Comparison of ENCODE assay signal across 33 cellular contexts in genomic region chr5:81675420-81675819, GRCh38.
DNase-seq lines count a peak whose midpoint lies in the region; ATAC-seq, FAIRE-seq and TF ChIP-seq lines count a peak whose summit lies in the region.
"Had no signal": no experiment of that assay in that cellular context is flagged by ENCODE, and none has a peak within 500 bp of the region (broad histone marks: within the 10 kb centered on the region; RNA-seq: fewer than 3 reads in every experiment).

No MANE protein-coding gene starts in this region.

- H3K27ac ChIP-seq in GM23338 (ENCODE audit: low read depth) (no peak overlapping the region), K562 (ENCODE audit: extremely low read depth, low read depth, low read length) (no peak overlapping the region), osteoblast (ENCODE audit: low read depth, low read length) (no peak overlapping the region)
- H3K27ac ChIP-seq: 22Rv1; A549; BLaER1; BLaER1 treated with 17β-estradiol and CSF1 and Interleukin-3, amounts not matched to agents 10 nM and 100 nM; C4-2B had no signal

- H4K20me1 ChIP-seq in GM23338 (replicated peaks; ENCODE audit: insufficient read depth): no peaks in the 10 kb centered on the region
- H4K20me1 ChIP-seq in K562 (replicated peaks; ENCODE audit: control insufficient read depth, insufficient read depth, low read length): no peaks in the 10 kb centered on the region
- peaks cover 9% of the 10 kb centered on the region for H4K20me1 ChIP-seq in osteoblast (ENCODE audit: insufficient read depth, low read length)

- TF ChIP-seq RAD21 in K562 (CRISPR knock-in tag; conservative IDR thresholded peaks at IDR 0.05 in 1 of 2, IDR thresholded peaks at IDR 0.05 in 1 of 2): no peak

- DNase-seq in GM23338 (ENCODE audit: low spot score): no peak
- DNase-seq in K562 (ENCODE audit: extremely low read depth in 1 of 4, low spot score in 3 of 4): no peak
- DNase-seq in osteoblast (ENCODE audit: insufficient read length, low spot score, missing footprints): peak; percentile 54
- no peak for DNase-seq in NCI-H187 (lab: John Stamatoyannopoulos, UW)
- DNase-seq in putamen (ENCODE audit: low spot score): no peak
- DNase-seq in stimulated activated naive CD4-positive, alpha-beta T cell (lab: John Stamatoyannopoulos, UW): no peak
- DNase-seq: 8988T; ACHN; AML-193; BE2C; C1 segment of cervical spinal cord; Caco-2; Calu3; CD4-positive, alpha-beta memory T cell; CD4-positive, alpha-beta T cell; CD4-positive, CD25-positive, alpha-beta regulatory T cell; CD8-positive, alpha-beta memory T cell; CD8-positive, alpha-beta T cell; COR-L47; DMS 273 treated with DMSO at 0.1 percent for 48 hours; DMS153; DMS53; DND-41; EL had no signal

- TF ChIP-seq CTCF in GM23338 (conservative IDR thresholded peaks at IDR 0.05; ENCODE audit: low read depth in 2 of 2) (no peak), K562 (IDR thresholded peaks at IDR 0.05 in 2 of 3, conservative IDR thresholded peaks at IDR 0.05 in 1 of 3; ENCODE audit: insufficient read depth in 2 of 3, low read depth in 1 of 3, low read length in 3 of 3) (no peak), osteoblast (IDR thresholded peaks at IDR 0.05; ENCODE audit: extremely low read depth, low read depth, low read length) (no peak)

- H3K4me3 ChIP-seq in GM23338 (no peak overlapping the region), K562 (no peak overlapping the region), osteoblast (ENCODE audit: insufficient read depth, low read length) (no peak overlapping the region)
- H3K4me3 ChIP-seq: A549; BLaER1; BLaER1 treated with 17β-estradiol and CSF1 and Interleukin-3, amounts not matched to agents 10 nM and 100 nM had no signal

- CTCF ChIA-PET in K562 (lab: Yijun Ruan, JAX; ENCODE audit: low intra/inter-chr PET ratio): no interaction called here

- POLR2A ChIA-PET in K562 (lab: Yijun Ruan, JAX): no interaction called here

- intact Hi-C loops in K562 (cut with micrococcal nuclease): no loop called here

- FAIRE-seq in K562 (lab: Jason Lieb, UNC): no peak
- FAIRE-seq: A204.1, A549, D721Med had no signal

- H3K79me2 ChIP-seq in GM23338 (replicated peaks; ENCODE audit: insufficient read depth) (no peaks in the 10 kb centered on the region), K562 (ENCODE audit: control insufficient read depth, insufficient read depth, low read length) (peaks cover 24% of the 10 kb centered on the region), osteoblast (ENCODE audit: insufficient read depth, low read length) (peaks cover 13% of the 10 kb centered on the region)

- no peaks in the 10 kb centered on the region for H3K27me3 Mint-ChIP-seq in GM23338 (ENCODE audit: insufficient read depth, low read depth, poor library complexity)
- H3K27me3 Mint-ChIP-seq: B cell; CD4-positive, alpha-beta memory T cell; CD4-positive, alpha-beta T cell; CD4-positive, CD25-positive, alpha-beta regulatory T cell; CD8-positive, alpha-beta memory T cell had no signal

- TF ChIP-seq POLR2A in K562 (conservative IDR thresholded peaks at IDR 0.05): no peak

- no peaks in the 10 kb centered on the region for H3K9me2 ChIP-seq in GM23338 (ENCODE audit: insufficient read depth)

- H3K36me3 ChIP-seq in GM23338 (ENCODE audit: insufficient read depth): no peaks in the 10 kb centered on the region
- H3K36me3 ChIP-seq in K562 (ENCODE audit: control insufficient read depth, insufficient read depth, low read length): no peaks in the 10 kb centered on the region
- H3K36me3 ChIP-seq in osteoblast (ENCODE audit: insufficient read depth, low read length): no peaks in the 10 kb centered on the region
- H3K36me3 ChIP-seq: BE2C had no signal

- 0 out of 2 replicates have a peak overlapping the region, but pooled peaks have one; percentile 2 for H3K27ac Mint-ChIP-seq in GM23338
- H3K27ac Mint-ChIP-seq: B cell; CD14-positive monocyte; CD4-positive, alpha-beta memory T cell; CD4-positive, alpha-beta T cell; CD8-positive, alpha-beta memory T cell; CD8-positive, alpha-beta T cell had no signal

- H3K9me1 ChIP-seq in K562 (ENCODE audit: control insufficient read depth, insufficient read depth, low read length): no peaks in the 10 kb centered on the region

- H3K4me2 ChIP-seq in GM23338: no peak overlapping the region
- H3K4me2 ChIP-seq in K562 (ENCODE audit: insufficient read depth, low read length): no peak overlapping the region
- no peak overlapping the region for H3K4me2 ChIP-seq in osteoblast (ENCODE audit: insufficient read depth, low read length)
- H3K4me2 ChIP-seq: A549; BLaER1; BLaER1 treated with 17β-estradiol and CSF1 and Interleukin-3, amounts not matched to agents 10 nM and 100 nM had no signal

- WGBS in K562 (ENCODE audit: insufficient coverage, low coverage, missing lambda C conversion rate): 62% methylated on average over 3 of the region's 3 CpGs

- H3K9me3 Mint-ChIP-seq in GM23338: peaks cover 5% of the 10 kb centered on the region; the same call in 2 of the 3 replicates
- H3K9me3 Mint-ChIP-seq: CD4-positive, alpha-beta T cell; CD8-positive, alpha-beta T cell had no signal

- H2AFZ ChIP-seq in GM23338 (no peak overlapping the region), K562 (ENCODE audit: low read depth, low read length) (no peak overlapping the region), osteoblast (ENCODE audit: low read length) (no peak overlapping the region)

- no peaks in the 10 kb centered on the region for H3K27me3 ChIP-seq in GM23338 (ENCODE audit: insufficient read depth)
- no peaks in the 10 kb centered on the region for H3K27me3 ChIP-seq in K562 (ENCODE audit: control insufficient read depth in 2 of 2, insufficient read depth in 2 of 2, low read length in 2 of 2)
- no peaks in the 10 kb centered on the region for H3K27me3 ChIP-seq in osteoblast (ENCODE audit: insufficient read depth, low read length)
- H3K27me3 ChIP-seq: BE2C; BLaER1; BLaER1 treated with 17β-estradiol and CSF1 and Interleukin-3, amounts not matched to agents 10 nM and 100 nM had no signal

- no peak overlapping the region for H3K4me3 Mint-ChIP-seq in GM23338
- H3K4me3 Mint-ChIP-seq: B cell; CD14-positive monocyte; CD4-positive, alpha-beta memory T cell; CD4-positive, alpha-beta T cell; CD4-positive, CD25-positive, alpha-beta regulatory T cell; CD8-positive, alpha-beta memory T cell; CD8-positive, alpha-beta T cell had no signal

- no peak overlapping the region for H3K9ac ChIP-seq in K562 (ENCODE audit: insufficient read depth in 1 of 2, low read depth in 2 of 2, low read length in 2 of 2)
- H3K9ac ChIP-seq: BLaER1; BLaER1 treated with 17β-estradiol and CSF1 and Interleukin-3, amounts not matched to agents 10 nM and 100 nM had no signal

- no peak for ATAC-seq in GM23338
- ATAC-seq in K562: no peak
- ATAC-seq: A549; CD8-positive, alpha-beta T cell had no signal

- no peaks in the 10 kb centered on the region for H3K4me1 ChIP-seq in GM23338 (ENCODE audit: insufficient read depth)
- H3K4me1 ChIP-seq in K562 (replicated peaks in 1 of 2; ENCODE audit: control insufficient read depth in 2 of 2, insufficient read depth in 2 of 2, low read length in 2 of 2): no peaks in the 10 kb centered on the region
- no peaks in the 10 kb centered on the region for H3K4me1 ChIP-seq in osteoblast (ENCODE audit: insufficient read depth, low read length)
- H3K4me1 ChIP-seq: A549; BE2C; BLaER1; BLaER1 treated with 17β-estradiol and CSF1 and Interleukin-3, amounts not matched to agents 10 nM and 100 nM; Caco-2 had no signal

- no peak for TF ChIP-seq EP300 in K562 (IDR thresholded peaks at IDR 0.05; ENCODE audit: low read length)

- H3K9me3 ChIP-seq in K562 (replicated peaks; ENCODE audit: control insufficient read depth, insufficient read depth, low read depth, low read length) (no peaks in the 10 kb centered on the region), osteoblast (ENCODE audit: low read depth, low read length) (no peaks in the 10 kb centered on the region)
- H3K9me3 ChIP-seq: A549, BE2C, Caco-2 had no signal

- BruUV-seq in K562 (replicated peaks; lab: Mats Ljungman, UMichigan): no TSS peak

- in situ Hi-C loops in K562 (cut with MboI): no loop called here

- no peaks in the 10 kb centered on the region for H3F3A ChIP-seq in GM23338 (replicated peaks; ENCODE audit: low read depth)

- peaks cover 5% of the 10 kb centered on the region; the same call in 2 of the 3 replicates for H3K36me3 Mint-ChIP-seq in GM23338 (ENCODE audit: low read depth)

- H3K4me1 Mint-ChIP-seq in GM23338: no peaks in the 10 kb centered on the region
- H3K4me1 Mint-ChIP-seq: CD14-positive monocyte had no signal

TF ChIP-seq in GM23338, 12 proteins besides CTCF, POLR2A, EP300 and RAD21 (continues in another document):
- TF ChIP-seq EZH2phosphoT487 (IDR thresholded peaks at IDR 0.05; ENCODE audit: unreplicated experiment): no peak
- TF ChIP-seq ZNF331 (CRISPR knock-in tag; IDR thresholded peaks at IDR 0.05; ENCODE audit: low read depth): no peak
- no peak for TF ChIP-seq EZH2 (IDR thresholded peaks at IDR 0.05; ENCODE audit: low read depth, unreplicated experiment)
- no peak for TF ChIP-seq STAT1 (IDR thresholded peaks at IDR 0.05; ENCODE audit: unreplicated experiment)
- no peak for TF ChIP-seq POLR2AphosphoS5 (IDR thresholded peaks at IDR 0.05; ENCODE audit: low read depth)

TF ChIP-seq in K562, 482 proteins besides CTCF, POLR2A, EP300 and RAD21:
- no peak for TF ChIP-seq ZNF3 (CRISPR knock-in tag; IDR thresholded peaks at IDR 0.05)
- no peak for TF ChIP-seq KAT7 (CRISPR knock-in tag; IDR thresholded peaks at IDR 0.05; ENCODE audit: borderline replicate concordance)
- peak; percentile 74 for TF ChIP-seq ZNF507 (tag; conservative IDR thresholded peaks at IDR 0.05)
- TF ChIP-seq ZKSCAN1 (IDR thresholded peaks at IDR 0.05; ENCODE audit: low read depth, low read length): no peak
- no peak for TF ChIP-seq FOXJ2 (tag; IDR thresholded peaks at IDR 0.05)
- TF ChIP-seq NCOA1 (IDR thresholded peaks at IDR 0.05; ENCODE audit: low read depth): no peak
